9 cellular contexts compared by ENCODE assay signal in genomic region chr1:92079441-92079840, GRCh38. TPM values are rescaled to one million over a fixed set of nuclear protein-coding genes. Genes with fewer than 3 reads are reported as not detected.
DNase-seq lines count a peak whose midpoint lies in the region; ATAC-seq and TF ChIP-seq lines count a peak whose summit lies in the region.
"Had no signal": no experiment of that assay in that cellular context is flagged by ENCODE, and none has a peak within 500 bp of the region (broad histone marks: within the 10 kb centered on the region; RNA-seq: fewer than 3 reads in every experiment).

No MANE protein-coding gene starts in this region.

- peak overlapping the region; percentile 84 for H3K4me3 Mint-ChIP-seq in activated CD4-positive, alpha-beta T cell treated with anti-CD3 and anti-CD28 coated beads for 36 hours
- H3K4me3 Mint-ChIP-seq in T-helper 17 cell = peak overlapping the region; percentile 96

- no peak for TF ChIP-seq POLR2A in stomach (IDR thresholded peaks at IDR 0.05)

- WGBS in stomach, 5 donors = 93 to 97% (median 96%) methylated on average over 7 of the region's 7 CpGs

- ATAC-seq in activated CD4-positive, alpha-beta T cell treated with anti-CD3 and anti-CD28 coated beads for 36 hours = no peak
- ATAC-seq in T-helper 17 cell (no peak), GM21825 (IDR thresholded peaks at IDR 0.05; ENCODE audit: unreplicated experiment) (no peak)

- peaks cover 15% of the 10 kb centered on the region for H3K4me1 Mint-ChIP-seq in activated CD4-positive, alpha-beta T cell treated with anti-CD3 and anti-CD28 coated beads for 36 hours
- H3K4me1 Mint-ChIP-seq in T-helper 17 cell = peaks cover 15% of the 10 kb centered on the region

- H3K9ac ChIP-seq in iPS-18a (ENCODE audit: low read length) = peak overlapping the region; percentile 77

- CTCF ChIA-PET in activated CD4-positive, alpha-beta T cell treated with anti-CD3 and anti-CD28 coated beads for 36 hours (lab: Charles Lee) = interaction anchor here (1.2 to 1.8 kb wide), 2 partner anchors 83 to 542 kb away, joined by 3 to 4 read pairs; no protein-coding TSS in a partner anchor

- H3K36me3 Mint-ChIP-seq in activated CD4-positive, alpha-beta T cell treated with anti-CD3 and anti-CD28 coated beads for 36 hours (ENCODE audit: low read depth) = no peaks in the 10 kb centered on the region
- H3K36me3 Mint-ChIP-seq in T-helper 17 cell (ENCODE audit: low read depth) = peaks cover 5% of the 10 kb centered on the region

- H3K4me3 ChIP-seq in iPS-18a (ENCODE audit: low read length) (peak overlapping the region; percentile 64), stomach (peak overlapping the region in 3 of 4 donors; percentile 73 to 86 (median 86))

- no peaks in the 10 kb centered on the region for H3K27me3 Mint-ChIP-seq in activated CD4-positive, alpha-beta T cell treated with anti-CD3 and anti-CD28 coated beads for 36 hours
- H3K27me3 Mint-ChIP-seq in T-helper 17 cell = no peaks in the 10 kb centered on the region

- no peaks in the 10 kb centered on the region for H3K9me3 ChIP-seq in T-helper 17 cell (ENCODE audit: control insufficient read depth, low read length, poor library complexity, severe bottlenecking)
- H3K9me3 ChIP-seq in iPS-18a (ENCODE audit: control insufficient read depth, low read depth, low read length) = no peaks in the 10 kb centered on the region
- peaks cover 0 to 6% (median 0%) of the 10 kb centered on the region in 4 donors for H3K9me3 ChIP-seq in stomach

- intact Hi-C loops in activated CD4-positive, alpha-beta T cell treated with anti-CD3 and anti-CD28 coated beads for 36 hours (cut with DNase I, micrococcal nuclease) = no loop called here
- intact Hi-C loops in stomach (cut with DNase I; ENCODE audit: low total_unique reads) = no loop called here

- no peak overlapping the region for H3K27ac Mint-ChIP-seq in activated CD4-positive, alpha-beta T cell treated with anti-CD3 and anti-CD28 coated beads for 36 hours
- H3K27ac Mint-ChIP-seq in T-helper 17 cell = peak overlapping the region; percentile 94

- POLR2A ChIA-PET in activated CD4-positive, alpha-beta T cell treated with anti-CD3 and anti-CD28 coated beads for 36 hours (lab: Charles Lee) = no interaction called here

- no peak for TF ChIP-seq EP300 in stomach (IDR thresholded peaks at IDR 0.05)

- no peak for TF ChIP-seq CTCF in stomach (IDR thresholded peaks at IDR 0.05)

- no peak overlapping the region for H3K27ac ChIP-seq in iPS-18a (ENCODE audit: low read length)
- H3K27ac ChIP-seq in stomach = no peak overlapping the region

- DNase-seq in activated CD4-positive, alpha-beta T cell treated with anti-CD3 and anti-CD28 coated beads for 36 hours = no peak
- DNase-seq in activated CD4-positive, alpha-beta T cell treated with anti-CD3 and anti-CD28 coated beads, Interleukin-2, amount 50 U/mL, for 1 hour = no peak
- DNase-seq in T-helper 17 cell (no peak), stomach (no peak), NCI-H2171 treated with DMSO at 0.1 percent for 48 hours (lab: John Stamatoyannopoulos, UW) (no peak), AG08395 (ENCODE audit: low spot score) (no peak)

- H3K9me3 Mint-ChIP-seq in activated CD4-positive, alpha-beta T cell treated with anti-CD3 and anti-CD28 coated beads for 36 hours (ENCODE audit: low read depth) = no peaks in the 10 kb centered on the region

- H3K36me3 ChIP-seq in iPS-18a (ENCODE audit: control insufficient read depth, low read depth, low read length) (no peaks in the 10 kb centered on the region), stomach (peaks cover 0 to 2% (median 0%) of the 10 kb centered on the region in 4 donors)

- H3K27me3 ChIP-seq in iPS-18a (ENCODE audit: control insufficient read depth, insufficient read depth, low read length) (no peaks in the 10 kb centered on the region), stomach (no peaks in the 10 kb centered on the region)

- no peaks in the 10 kb centered on the region for H3K4me1 ChIP-seq in iPS-18a (ENCODE audit: control insufficient read depth, low read depth, low read length)
- peaks cover 0 to 15% (median 13%) of the 10 kb centered on the region in 4 donors for H3K4me1 ChIP-seq in stomach

RNA-seq across cellular contexts. Expression of gene BTBD8, which starts 0.7 kb away (rescaled TPM):
- 1 to 10 TPM; 1.8 to 2.4 TPM for total RNA-seq in activated CD4-positive, alpha-beta T cell treated with anti-CD3 and anti-CD28 coated beads for 36 hours
- total RNA-seq in T-helper 17 cell = 1 to 10 TPM; 1.8 to 3.7 TPM
- total RNA-seq in stomach = 10 to 100 TPM in 1 of 5 donors, 1 to 10 TPM in 4; 1.4 to 12.5 (median 8.1) TPM
- 1 to 10 TPM in 1 of 3 donors, under 1 TPM in 2; 0.44 to 1.2 (median 0.76) TPM for polyA plus RNA-seq in stomach

RNA-seq across cellular contexts. Expression of gene SETSIP, which starts 4.2 kb away (rescaled TPM):
- total RNA-seq in activated CD4-positive, alpha-beta T cell treated with anti-CD3 and anti-CD28 coated beads for 36 hours = not detected
- total RNA-seq in T-helper 17 cell (not detected), stomach (not detected)
- not detected for polyA plus RNA-seq in stomach
- total RNA-seq: aorta had no signal

RNA-seq across cellular contexts. Expression of gene EPHX4, which starts 49.7 kb away (rescaled TPM):
- 1 to 10 TPM in 1 of 2 experiments, under 1 TPM in 1; 0.94 to 1.0 TPM for total RNA-seq in activated CD4-positive, alpha-beta T cell treated with anti-CD3 and anti-CD28 coated beads for 36 hours
- total RNA-seq in T-helper 17 cell = not detected
- total RNA-seq in stomach = under 1 TPM in 1 of 5 donors, not detected in 4; 0.55 TPM
- under 1 TPM in 1 of 3 donors, not detected in 2; 0.35 TPM for polyA plus RNA-seq in stomach
- polyA plus RNA-seq: aorta had no signal
